1 cellular context compared by ENCODE assay signal in the genomic region with DNA sequence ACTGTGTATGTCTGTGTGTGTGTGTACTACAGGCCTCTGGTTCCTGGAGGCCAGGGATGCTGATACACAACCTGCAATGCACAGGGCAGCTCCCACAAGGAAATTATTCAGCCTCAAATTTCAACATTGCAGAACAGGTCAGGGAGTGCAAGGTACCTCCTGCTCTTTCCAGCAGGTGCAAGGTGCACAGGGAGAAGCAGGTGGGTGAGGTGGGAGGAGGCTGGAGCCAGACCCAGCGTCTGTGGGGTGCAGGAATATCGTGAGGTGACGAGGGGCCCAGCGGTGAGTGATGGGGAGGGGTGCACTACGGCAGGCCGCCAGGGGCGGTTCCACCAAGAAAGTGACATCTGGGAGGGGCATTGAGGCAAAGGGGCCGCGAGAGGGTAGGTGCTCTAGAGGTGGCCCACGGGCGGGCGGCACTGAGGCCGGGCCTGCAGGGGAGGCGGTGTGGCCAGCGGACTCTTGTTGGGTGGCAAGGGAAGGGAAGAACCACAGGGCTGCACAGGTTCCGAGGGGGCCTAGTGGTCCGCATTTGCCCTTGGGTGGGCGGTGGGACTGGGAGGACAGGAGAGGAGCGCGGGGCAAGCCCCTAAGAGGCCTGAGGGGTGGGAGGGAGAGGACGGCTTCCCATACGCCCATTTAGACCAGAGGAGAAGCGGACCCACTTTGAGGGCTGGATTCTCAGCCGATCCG.
TF ChIP-seq lines count a peak whose summit lies in the region.

No MANE protein-coding gene starts in this region.

TF ChIP-seq in endothelial cell of umbilical vein, 7 proteins besides CTCF, POLR2A, EP300 and RAD21 (continued from another document):
- TF ChIP-seq MYC (IDR thresholded peaks at IDR 0.05; ENCODE audit: low read depth, low read length) (no peak), JUN (IDR thresholded peaks at IDR 0.05; ENCODE audit: borderline replicate concordance, insufficient read depth, insufficient read length, low read depth) (no peak), EZH2 (IDR thresholded peaks at IDR 0.05; ENCODE audit: borderline replicate concordance, low read depth, low read length, severe bottlenecking) (no peak)
